27 cellular contexts compared by ENCODE assay signal in genomic region chr3:78260388-78260787, GRCh38.
"Had no signal": no experiment of that assay in that cellular context is flagged by ENCODE, and none has a peak within 500 bp of the region (broad histone marks: within the 10 kb centered on the region; RNA-seq: fewer than 3 reads in every experiment).

No MANE protein-coding gene starts in this region.

- H3K36me3 ChIP-seq: cardiac muscle cell, MG63 had no signal

- H3K4me2 ChIP-seq: PC-9 had no signal

- ATAC-seq: activated CD8-positive, alpha-beta T cell treated with anti-CD3 and anti-CD28 coated beads for 36 hours; Right ventricle myocardium inferior had no signal

- H3K4me3 ChIP-seq: cardiac muscle cell, MG63, PC-9 had no signal

- H3K9me3 ChIP-seq: MG63 had no signal

- H2AFZ ChIP-seq: PC-9 had no signal

- H3K27ac ChIP-seq: cardiac muscle cell, PC-9, RWPE1 had no signal

- H3K27me3 ChIP-seq: cardiac muscle cell, MG63 had no signal

- DNase-seq: activated CD4-positive, alpha-beta T cell treated with anti-CD3 and anti-CD28 coated beads, Interleukin-2, amount 10 ng/mL, durations not matched to agents 24 days and 14 days; activated CD4-positive, alpha-beta T cell treated with anti-CD3 and anti-CD28 coated beads, Interleukin-2, amount 50 U/mL, for 4 hours; activated CD8-positive, alpha-beta T cell treated with anti-CD3 and anti-CD28 coated beads for 36 hours; activated effector memory CD4-positive, alpha-beta T cell treated with Interleukin-2 at 50 U/mL for 16 hours; activated naive CD4-positive, alpha-beta T cell; activated naive CD4-positive, alpha-beta T cell treated with anti-CD3 and anti-CD28 coated beads, Interleukin-2, amount 50 U/mL, for 16 hours; activated naive CD8-positive, alpha-beta T cell treated with anti-CD3 and anti-CD28 coated beads for 36 hours; activated T-cell treated with anti-CD3 and anti-CD28 coated beads, Interleukin-2, amount 50 U/mL, for 24 hours; amniotic stem cell; aorta; Kasumi-1; MG63; NCI-H1048; NCI-H1105 treated with DMSO at 0.1 percent for 48 hours; NCI-H1436; NCI-H1694; NCI-H1930; NCI-H2081 treated with DMSO at 0.1 percent for 48 hours; NCI-H345; NCI-H524 treated with DMSO at 0.1 percent for 48 hours; NK-92 treated with Interleukin-12 subunit alpha and Interleukin-12 subunit beta, amount 100 ng/mL, for 24 hours; PC-9 had no signal

- FAIRE-seq: RCC 7860, TTC549 had no signal
